18 cellular contexts compared by ENCODE assay signal in genomic region chr11:59403546-59403945, GRCh38. TPM values are rescaled to one million over a fixed set of nuclear protein-coding genes. Genes with fewer than 3 reads are reported as not detected.
DNase-seq lines count a peak whose midpoint lies in the region; ATAC-seq and TF ChIP-seq lines count a peak whose summit lies in the region.
"Had no signal": no experiment of that assay in that cellular context is flagged by ENCODE, and none has a peak within 500 bp of the region (broad histone marks: within the 10 kb centered on the region; RNA-seq: fewer than 3 reads in every experiment).

No MANE protein-coding gene starts in this region.

- no peak overlapping the region for H3K4ac ChIP-seq in mesendoderm (ENCODE audit: low read depth, low read length)

- H3K9me2 ChIP-seq in GM23338 (ENCODE audit: insufficient read depth) = 0 out of 2 replicates have a peak, but pooled peaks cover 4% of the 10 kb centered on the region

- H3K4me1 ChIP-seq in GM23338 (ENCODE audit: insufficient read depth) = no peaks in the 10 kb centered on the region
- no peaks in the 10 kb centered on the region for H3K4me1 ChIP-seq in mesendoderm (ENCODE audit: control insufficient read depth, low read depth, low read length)

- no peak overlapping the region for H3K27ac Mint-ChIP-seq in GM23338
- no peak overlapping the region for H3K27ac Mint-ChIP-seq in MCF 10A (ENCODE audit: low read depth, unreplicated experiment)
- H3K27ac Mint-ChIP-seq: CD4-positive, alpha-beta T cell; H9 had no signal

- H3K4me2 ChIP-seq in GM23338 (no peak overlapping the region), mesendoderm (ENCODE audit: low read length) (no peak overlapping the region)
- H3K4me2 ChIP-seq: KMS-11 had no signal

- H2AFZ ChIP-seq in GM23338 = no peak overlapping the region

- ATAC-seq in GM23338 (no peak), HG02642 (IDR thresholded peaks at IDR 0.05; ENCODE audit: poor library complexity, unreplicated experiment) (no peak)

- no peak overlapping the region for H4K8ac ChIP-seq in mesendoderm (ENCODE audit: low read depth, low read length)

- H2BK15ac ChIP-seq in mesendoderm (replicated peaks; ENCODE audit: low read depth) = no peak overlapping the region

- H3K79me2 ChIP-seq in GM23338 (replicated peaks; ENCODE audit: insufficient read depth) (no peaks in the 10 kb centered on the region), mesendoderm (ENCODE audit: control insufficient read depth, insufficient read depth, low read length) (no peaks in the 10 kb centered on the region)

- no peak overlapping the region for H4K5ac ChIP-seq in mesendoderm (ENCODE audit: low read length)

- H3K36me3 Mint-ChIP-seq in GM23338 (ENCODE audit: low read depth) = peaks cover 24% of the 10 kb centered on the region
- H3K36me3 Mint-ChIP-seq in MCF 10A (ENCODE audit: insufficient read depth, unreplicated experiment) = no peaks in the 10 kb centered on the region

- POLR2A ChIA-PET in MCF 10A (lab: Yijun Ruan, JAX) = no interaction called here

- H3K79me1 ChIP-seq in mesendoderm (ENCODE audit: low read length) = no peaks in the 10 kb centered on the region

- no peak overlapping the region for H3K9ac ChIP-seq in mesendoderm (ENCODE audit: low read length)
- H3K9ac ChIP-seq: KMS-11 had no signal

- CTCF ChIA-PET in MCF 10A (lab: Yijun Ruan, JAX) = interaction anchor here (0.7 kb wide), 1 partner anchor 236 kb away, joined by 4 read pairs; no protein-coding TSS in a partner anchor

- no peak overlapping the region; the same call in 1 of the 2 replicates for H3K4me3 ChIP-seq in GM23338
- no peak overlapping the region for H3K4me3 ChIP-seq in mesendoderm (ENCODE audit: low read length)

- H2BK5ac ChIP-seq in mesendoderm (ENCODE audit: low read length) = no peak overlapping the region

- no peaks in the 10 kb centered on the region for H3F3A ChIP-seq in GM23338 (replicated peaks; ENCODE audit: low read depth)

- BruUV-seq in MCF 10A (replicated peaks; lab: Mats Ljungman, UMichigan) = no TSS peak

- no peak overlapping the region for H2AK5ac ChIP-seq in mesendoderm (ENCODE audit: low read length)

- H3K56ac ChIP-seq in mesendoderm (ENCODE audit: low read length) = no peak overlapping the region

- H3K27me3 Mint-ChIP-seq in GM23338 (ENCODE audit: insufficient read depth, low read depth, poor library complexity) = no peaks in the 10 kb centered on the region
- H3K27me3 Mint-ChIP-seq in MCF 10A (ENCODE audit: insufficient read depth, unreplicated experiment) = no peaks in the 10 kb centered on the region
- H3K27me3 Mint-ChIP-seq: CD4-positive, alpha-beta T cell had no signal

- no peak overlapping the region for H2BK120ac ChIP-seq in mesendoderm (ENCODE audit: low read depth, low read length)

- intact Hi-C loops in MCF 10A (cut with micrococcal nuclease) = no loop called here

- DNase-seq in Caki2 (ENCODE audit: low read depth) (peak; percentile 1), GM23338 (ENCODE audit: low spot score) (peak; percentile 58), RKO (ENCODE audit: low spot score) (peak; percentile 3), mesendoderm (peak; percentile 39), MCF 10A (ENCODE audit: unreplicated experiment) (no peak), LoVo (ENCODE audit: low spot score) (no peak)
- DNase-seq: ACHN; Calu3; CD4-positive, alpha-beta T cell; GDM1; H9 had no signal

- H3K36me3 ChIP-seq in GM23338 (ENCODE audit: insufficient read depth) (peaks cover 4% of the 10 kb centered on the region), mesendoderm (ENCODE audit: control insufficient read depth, insufficient read depth, low read length) (no peaks in the 10 kb centered on the region)

- no peak overlapping the region for H3K4me3 Mint-ChIP-seq in GM23338
- no peak overlapping the region for H3K4me3 Mint-ChIP-seq in MCF 10A (ENCODE audit: unreplicated experiment)
- H3K4me3 Mint-ChIP-seq: CD4-positive, alpha-beta T cell; H9 had no signal

- no peak overlapping the region for H3K18ac ChIP-seq in mesendoderm (ENCODE audit: low read length)

- no peak overlapping the region for H3K27ac ChIP-seq in GM23338 (ENCODE audit: low read depth)
- no peak overlapping the region for H3K27ac ChIP-seq in mesendoderm (ENCODE audit: low read depth, low read length)
- H3K27ac ChIP-seq: C4-2B, KMS-11 had no signal

- no peak for TF ChIP-seq CTCF in GM23338 (conservative IDR thresholded peaks at IDR 0.05; ENCODE audit: low read depth in 2 of 2)
- TF ChIP-seq CTCF in MCF 10A (IDR thresholded peaks at IDR 0.05; ENCODE audit: unreplicated experiment) = no peak

- in situ Hi-C loops in Caki2 (cut with HindIII; ENCODE audit: low pct_unique_long_range_greater_than_20kb, low sequenced_read_pairs) = no loop called here

- H3K23ac ChIP-seq in mesendoderm (ENCODE audit: low read length) = no peak overlapping the region

- H3K4me1 Mint-ChIP-seq in GM23338 (no peaks in the 10 kb centered on the region), MCF 10A (ENCODE audit: insufficient read depth, unreplicated experiment) (no peaks in the 10 kb centered on the region)
- H3K4me1 Mint-ChIP-seq: H9 had no signal

- H3K27me3 ChIP-seq in GM23338 (ENCODE audit: insufficient read depth) (no peaks in the 10 kb centered on the region), mesendoderm (ENCODE audit: insufficient read depth, low read length, poor library complexity) (no peaks in the 10 kb centered on the region)

- no peaks in the 10 kb centered on the region for H4K20me1 ChIP-seq in GM23338 (replicated peaks; ENCODE audit: insufficient read depth)

- H3K9me3 Mint-ChIP-seq in GM23338 = peaks cover 72% of the 10 kb centered on the region
- peaks cover 7% of the 10 kb centered on the region for H3K9me3 Mint-ChIP-seq in MCF 10A (ENCODE audit: unreplicated experiment)

RNA-seq across cellular contexts. Expression of gene OR5A2, which starts 22.7 kb away (rescaled TPM):
- total RNA-seq in Caki2 (2014; rRNA removed; shearing (Covaris generic); ENCODE audit: low replicate concordance) = not detected in 2 replicates
- total RNA-seq in GM23338 (2014; rRNA removed; shearing (Covaris generic)) = not detected in 2 replicates
- not detected in 2 replicates for polyA plus RNA-seq in GM23338 (2016; fragmentation: Nextera tagmentation; extraction: Ambion mirVana)
- polyA plus RNA-seq in mesendoderm (2013, experiment 1 of 2) = not detected
- not detected for polyA plus RNA-seq in mesendoderm (2013, experiment 2 of 2)
- total RNA-seq in MCF 10A (2022) = not detected in 2 replicates
- total RNA-seq: A172; Calu3; CD4-positive, alpha-beta T cell; H1; H9; HT-29 had no signal
- polyA plus RNA-seq: BJ, H1 had no signal

RNA-seq across cellular contexts. Expression of gene OR5A1, which starts 32.7 kb away (rescaled TPM):
- not detected in 2 replicates for total RNA-seq in Caki2 (2014; rRNA removed; shearing (Covaris generic); ENCODE audit: low replicate concordance)
- total RNA-seq in GM23338 (2014; rRNA removed; shearing (Covaris generic)) = 0.03 TPM in 1 of 2 replicates, not detected in the other
- polyA plus RNA-seq in GM23338 (2016; fragmentation: Nextera tagmentation; extraction: Ambion mirVana) = 0.21 TPM in 1 of 2 replicates, not detected in the other
- 0.01 TPM for polyA plus RNA-seq in mesendoderm (2013, experiment 1 of 2)
- 0.01 TPM for polyA plus RNA-seq in mesendoderm (2013, experiment 2 of 2)
- total RNA-seq in MCF 10A (2022) = not detected in 2 replicates
- total RNA-seq: A172; Calu3; CD4-positive, alpha-beta T cell; H1; H9; HT-29 had no signal
- polyA plus RNA-seq: BJ, H1 had no signal

RNA-seq across cellular contexts. Expression of gene OR5AN1, which starts 44.9 kb away (rescaled TPM):
- total RNA-seq in Caki2 (2014; rRNA removed; shearing (Covaris generic); ENCODE audit: low replicate concordance) = not detected in 2 replicates
- not detected in 2 replicates for total RNA-seq in GM23338 (2014; rRNA removed; shearing (Covaris generic))
- polyA plus RNA-seq in GM23338 (2016; fragmentation: Nextera tagmentation; extraction: Ambion mirVana) = not detected in 2 replicates
- polyA plus RNA-seq in mesendoderm (2013, experiment 1 of 2) = not detected
- polyA plus RNA-seq in mesendoderm (2013, experiment 2 of 2) = not detected
- not detected in 2 replicates for total RNA-seq in MCF 10A (2022)
- total RNA-seq: A172; Calu3; CD4-positive, alpha-beta T cell; H1; H9; HT-29 had no signal
- polyA plus RNA-seq: BJ, H1 had no signal

RNA-seq across cellular contexts. Expression of gene OR4D6, which starts 53.2 kb away (rescaled TPM):
- not detected in 2 replicates for total RNA-seq in Caki2 (2014; rRNA removed; shearing (Covaris generic); ENCODE audit: low replicate concordance)
- total RNA-seq in GM23338 (2014; rRNA removed; shearing (Covaris generic)) = not detected in 2 replicates
- not detected in 2 replicates for polyA plus RNA-seq in GM23338 (2016; fragmentation: Nextera tagmentation; extraction: Ambion mirVana)
- not detected for polyA plus RNA-seq in mesendoderm (2013, experiment 1 of 2)
- not detected for polyA plus RNA-seq in mesendoderm (2013, experiment 2 of 2)
- not detected in 2 replicates for total RNA-seq in MCF 10A (2022)
- total RNA-seq: A172; Calu3; CD4-positive, alpha-beta T cell; H1; H9; HT-29 had no signal
- polyA plus RNA-seq: BJ, H1 had no signal

Comparison
In these comparisons a context has a peak if more than half of its experiments do, and no peak if none do; other contexts are left out.
1. DNase-seq: peak in Caki2 (single experiment), GM23338 (single experiment), RKO (single experiment) and mesendoderm (single experiment); none in MCF 10A (single experiment) and LoVo (single experiment).